ENCODE assay signal across 12 cellular contexts in the genomic region with DNA sequence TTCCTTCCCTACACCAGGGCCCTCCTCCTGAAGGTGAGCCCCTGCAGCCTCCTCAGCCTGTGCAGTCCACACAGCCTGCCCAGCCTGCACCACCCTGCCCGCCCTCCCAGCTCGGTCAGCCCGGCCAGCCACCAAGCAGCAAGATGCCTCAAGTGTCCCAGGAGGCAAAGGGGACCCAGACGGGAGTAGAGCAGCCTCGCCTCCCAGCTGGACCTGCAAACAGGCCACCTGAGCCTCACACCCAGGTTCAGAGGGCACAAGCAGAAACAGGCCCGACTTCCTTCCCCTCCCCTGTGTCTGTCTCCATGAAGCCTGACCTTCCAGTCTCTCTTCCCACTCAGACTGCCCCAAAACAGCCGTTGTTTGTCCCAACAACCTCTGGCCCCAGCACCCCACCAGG. TPM values are rescaled to one million over a fixed set of nuclear protein-coding genes. Genes with fewer than 3 reads are reported as not detected.
DNase-seq lines count a peak whose midpoint lies in the region; ATAC-seq and TF ChIP-seq lines count a peak whose summit lies in the region.
"Had no signal": no experiment of that assay in that cellular context is flagged by ENCODE, and none has a peak within 500 bp of the region (broad histone marks: within the 10 kb centered on the region; RNA-seq: fewer than 3 reads in every experiment).

No MANE protein-coding gene starts in this region.

- no peak for DNase-seq in activated T-cell treated with anti-CD3 and anti-CD28 coated beads, Interleukin-2, amount 50 U/mL, for 72 hours
- DNase-seq in activated T-cell treated with anti-CD3 and anti-CD28 coated beads for 4 hours (no peak), memory B cell (ENCODE audit: low spot score in 2 of 2) (no peak), thoracic aorta (ENCODE audit: low spot score) (no peak), NCI-H226 (no peak)
- DNase-seq: gastrocnemius medialis, NCI-H1694 treated with DMSO at 0.1 percent for 48 hours, PC-9, transverse colon had no signal

- no peak for TF ChIP-seq CTCF in thoracic aorta (IDR thresholded peaks at IDR 0.05)

- H3K9me3 ChIP-seq in thoracic aorta = no peaks in the 10 kb centered on the region
- H3K9me3 ChIP-seq: gastrocnemius medialis, transverse colon had no signal

- H3K4me1 ChIP-seq in thoracic aorta (ENCODE audit: control insufficient read depth in 1 of 2, low read depth in 2 of 2) = peaks cover 5 to 24% of the 10 kb centered on the region in 2 donors

- H3K4me3 Mint-ChIP-seq in activated T-cell treated with anti-CD3 and anti-CD28 coated beads, Interleukin-2, amount 50 U/mL, for 72 hours = no peak overlapping the region
- H3K4me3 Mint-ChIP-seq in activated naive CD8-positive, alpha-beta T cell = no peak overlapping the region
- no peak overlapping the region for H3K4me3 Mint-ChIP-seq in memory B cell

- no peaks in the 10 kb centered on the region for H3K9me3 Mint-ChIP-seq in activated T-cell treated with anti-CD3 and anti-CD28 coated beads, Interleukin-2, amount 50 U/mL, for 72 hours
- no peaks in the 10 kb centered on the region for H3K9me3 Mint-ChIP-seq in activated naive CD8-positive, alpha-beta T cell (ENCODE audit: low read depth)
- no peaks in the 10 kb centered on the region for H3K9me3 Mint-ChIP-seq in memory B cell

- H3K27ac ChIP-seq in thoracic aorta = peak overlapping the region; percentile 7 to 35
- H3K27ac ChIP-seq: PC-9, transverse colon had no signal

- no peaks in the 10 kb centered on the region for H3K27me3 ChIP-seq in thoracic aorta (replicated peaks; ENCODE audit: insufficient read depth)
- H3K27me3 ChIP-seq: gastrocnemius medialis, transverse colon had no signal

- H3K27ac Mint-ChIP-seq in activated T-cell treated with anti-CD3 and anti-CD28 coated beads, Interleukin-2, amount 50 U/mL, for 72 hours = peak overlapping the region; percentile 90
- H3K27ac Mint-ChIP-seq in activated naive CD8-positive, alpha-beta T cell = peak overlapping the region; percentile 80
- H3K27ac Mint-ChIP-seq in memory B cell = peak overlapping the region; percentile 83

- peaks cover 23% of the 10 kb centered on the region for H3K4me1 Mint-ChIP-seq in activated T-cell treated with anti-CD3 and anti-CD28 coated beads, Interleukin-2, amount 50 U/mL, for 72 hours (ENCODE audit: low read depth)
- peaks cover 4% of the 10 kb centered on the region for H3K4me1 Mint-ChIP-seq in activated naive CD8-positive, alpha-beta T cell (ENCODE audit: low read depth)
- H3K4me1 Mint-ChIP-seq in memory B cell = peaks cover 6% of the 10 kb centered on the region

- no peaks in the 10 kb centered on the region for H3K27me3 Mint-ChIP-seq in activated T-cell treated with anti-CD3 and anti-CD28 coated beads, Interleukin-2, amount 50 U/mL, for 72 hours (ENCODE audit: low read depth)
- H3K27me3 Mint-ChIP-seq in activated naive CD8-positive, alpha-beta T cell = no peaks in the 10 kb centered on the region
- no peaks in the 10 kb centered on the region for H3K27me3 Mint-ChIP-seq in memory B cell

- ATAC-seq in activated T-cell treated with anti-CD3 and anti-CD28 coated beads, Interleukin-2, amount 50 U/mL, for 72 hours (replicated peaks in 1 of 2) = no peak
- no peak for ATAC-seq in memory B cell (ENCODE audit: low read depth)
- ATAC-seq in thoracic aorta (ENCODE audit: insufficient number of reproducible peaks, low FRiP score, low read depth) = no peak
- ATAC-seq in GM18867 (IDR thresholded peaks at IDR 0.05; ENCODE audit: unreplicated experiment) = no peak
- no peak for ATAC-seq in GM18519 (IDR thresholded peaks at IDR 0.05; ENCODE audit: low FRiP score, unreplicated experiment)
- ATAC-seq: gastrocnemius medialis had no signal

- H3K36me3 Mint-ChIP-seq in activated T-cell treated with anti-CD3 and anti-CD28 coated beads, Interleukin-2, amount 50 U/mL, for 72 hours (ENCODE audit: insufficient read depth in 2 of 2) = peaks cover 3 to 14% of the 10 kb centered on the region in 2 donors
- H3K36me3 Mint-ChIP-seq in activated naive CD8-positive, alpha-beta T cell = no peaks in the 10 kb centered on the region
- H3K36me3 Mint-ChIP-seq in memory B cell = peaks cover 36% of the 10 kb centered on the region

- H3K4me3 ChIP-seq in thoracic aorta = no peak overlapping the region
- H3K4me3 ChIP-seq: gastrocnemius medialis, PC-9, transverse colon had no signal

- peaks cover 83% of the 10 kb centered on the region for H3K36me3 ChIP-seq in thoracic aorta

RNA-seq across cellular contexts. Expression of gene ZBTB17, which starts 38.8 kb away (rescaled TPM):
- total RNA-seq in activated T-cell treated with anti-CD3 and anti-CD28 coated beads, Interleukin-2, amount 50 U/mL, for 72 hours = 10 to 100 TPM; 76.0 to 84.1 TPM
- 10 to 100 TPM; 42.9 to 46.5 TPM for total RNA-seq in thoracic aorta
